ENCODE assay signal across 1 cellular context in the genomic region with DNA sequence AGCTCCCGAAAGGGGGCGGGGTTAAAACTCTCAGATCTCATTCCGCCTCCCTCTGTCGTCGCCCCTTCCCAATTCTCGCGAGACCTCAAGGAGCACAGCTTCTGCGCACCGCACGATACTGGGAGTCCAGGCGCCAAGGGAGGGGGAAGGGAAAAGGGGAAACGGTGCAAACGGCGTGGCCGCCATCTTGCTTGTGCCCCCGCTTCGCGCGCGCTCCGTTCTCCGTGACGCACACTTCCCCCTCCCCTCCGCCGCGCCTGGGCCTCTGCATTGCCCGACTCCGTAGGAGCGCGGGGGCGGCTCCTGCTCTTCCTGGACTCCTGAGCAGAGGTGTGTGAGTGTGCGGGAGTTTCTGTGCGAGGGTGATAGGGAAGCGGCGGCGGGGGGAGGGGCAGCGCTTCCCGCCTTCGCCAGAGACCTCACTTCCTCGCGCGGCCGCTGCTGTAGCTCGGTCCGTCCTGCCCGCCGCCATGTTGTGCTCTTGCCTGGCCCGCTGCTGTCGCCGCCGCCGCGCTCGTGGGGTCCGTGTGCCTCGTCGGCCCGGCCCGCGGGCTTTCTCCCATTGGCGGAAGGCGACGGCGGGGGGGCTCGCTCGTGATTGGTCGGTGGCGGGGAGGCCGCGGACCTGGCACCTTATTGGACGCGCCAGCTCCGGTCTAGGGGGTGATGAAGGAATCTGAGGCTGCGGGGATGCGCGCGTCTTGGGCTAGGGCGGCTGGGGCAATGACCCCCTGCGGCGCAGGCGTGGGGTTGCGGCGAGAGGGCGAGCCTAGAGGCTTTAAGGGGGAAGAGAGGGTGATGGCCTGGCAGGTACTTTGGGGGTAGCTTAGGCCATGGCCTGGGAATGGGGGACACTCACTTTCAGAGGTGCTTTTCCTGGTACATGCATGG.
TF ChIP-seq lines count a peak whose summit lies in the region.

A gene (plus strand): TSS at position 167 of the 891 bp plus-strand sequence. CDS start 47,140 bp downstream, outside the sequence.

TF ChIP-seq in GM12878, 131 proteins besides CTCF, POLR2A, EP300 and RAD21 (continued from another document):
- peak; percentile 21; the same call in 1 of the 2 replicates for TF ChIP-seq BCL11A (IDR thresholded peaks at IDR 0.05; ENCODE audit: low read depth, low read length)
- TF ChIP-seq SMAD1 (IDR thresholded peaks at IDR 0.05; ENCODE audit: low read depth, partially characterized antibody) = no peak
- no peak for TF ChIP-seq ZNF24 (IDR thresholded peaks at IDR 0.05)
- TF ChIP-seq ZNF217 (IDR thresholded peaks at IDR 0.05) = 0 out of 2 replicates have a peak, but pooled peaks have one; percentile 66
- TF ChIP-seq, protein P1, sequence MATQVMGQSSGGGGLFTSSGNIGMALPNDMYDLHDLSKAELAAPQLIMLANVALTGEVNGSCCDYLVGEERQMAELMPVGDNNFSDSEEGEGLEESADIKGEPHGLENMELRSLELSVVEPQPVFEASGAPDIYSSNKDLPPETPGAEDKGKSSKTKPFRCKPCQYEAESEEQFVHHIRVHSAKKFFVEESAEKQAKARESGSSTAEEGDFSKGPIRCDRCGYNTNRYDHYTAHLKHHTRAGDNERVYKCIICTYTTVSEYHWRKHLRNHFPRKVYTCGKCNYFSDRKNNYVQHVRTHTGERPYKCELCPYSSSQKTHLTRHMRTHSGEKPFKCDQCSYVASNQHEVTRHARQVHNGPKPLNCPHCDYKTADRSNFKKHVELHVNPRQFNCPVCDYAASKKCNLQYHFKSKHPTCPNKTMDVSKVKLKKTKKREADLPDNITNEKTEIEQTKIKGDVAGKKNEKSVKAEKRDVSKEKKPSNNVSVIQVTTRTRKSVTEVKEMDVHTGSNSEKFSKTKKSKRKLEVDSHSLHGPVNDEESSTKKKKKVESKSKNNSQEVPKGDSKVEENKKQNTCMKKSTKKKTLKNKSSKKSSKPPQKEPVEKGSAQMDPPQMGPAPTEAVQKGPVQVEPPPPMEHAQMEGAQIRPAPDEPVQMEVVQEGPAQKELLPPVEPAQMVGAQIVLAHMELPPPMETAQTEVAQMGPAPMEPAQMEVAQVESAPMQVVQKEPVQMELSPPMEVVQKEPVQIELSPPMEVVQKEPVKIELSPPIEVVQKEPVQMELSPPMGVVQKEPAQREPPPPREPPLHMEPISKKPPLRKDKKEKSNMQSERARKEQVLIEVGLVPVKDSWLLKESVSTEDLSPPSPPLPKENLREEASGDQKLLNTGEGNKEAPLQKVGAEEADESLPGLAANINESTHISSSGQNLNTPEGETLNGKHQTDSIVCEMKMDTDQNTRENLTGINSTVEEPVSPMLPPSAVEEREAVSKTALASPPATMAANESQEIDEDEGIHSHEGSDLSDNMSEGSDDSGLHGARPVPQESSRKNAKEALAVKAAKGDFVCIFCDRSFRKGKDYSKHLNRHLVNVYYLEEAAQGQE (IDR thresholded peaks at IDR 0.05; ENCODE audit: low read depth, low read length) = no peak
- peak; percentile 68 for TF ChIP-seq HDAC6 (IDR thresholded peaks at IDR 0.05; ENCODE audit: unreplicated experiment)
- TF ChIP-seq PAX8 (IDR thresholded peaks at IDR 0.05) = no peak
- TF ChIP-seq, protein P2, sequence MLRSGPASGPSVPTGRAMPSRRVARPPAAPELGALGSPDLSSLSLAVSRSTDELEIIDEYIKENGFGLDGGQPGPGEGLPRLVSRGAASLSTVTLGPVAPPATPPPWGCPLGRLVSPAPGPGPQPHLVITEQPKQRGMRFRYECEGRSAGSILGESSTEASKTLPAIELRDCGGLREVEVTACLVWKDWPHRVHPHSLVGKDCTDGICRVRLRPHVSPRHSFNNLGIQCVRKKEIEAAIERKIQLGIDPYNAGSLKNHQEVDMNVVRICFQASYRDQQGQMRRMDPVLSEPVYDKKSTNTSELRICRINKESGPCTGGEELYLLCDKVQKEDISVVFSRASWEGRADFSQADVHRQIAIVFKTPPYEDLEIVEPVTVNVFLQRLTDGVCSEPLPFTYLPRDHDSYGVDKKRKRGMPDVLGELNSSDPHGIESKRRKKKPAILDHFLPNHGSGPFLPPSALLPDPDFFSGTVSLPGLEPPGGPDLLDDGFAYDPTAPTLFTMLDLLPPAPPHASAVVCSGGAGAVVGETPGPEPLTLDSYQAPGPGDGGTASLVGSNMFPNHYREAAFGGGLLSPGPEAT (IDR thresholded peaks at IDR 0.05; ENCODE audit: low read depth) = peak; percentile 64
- no peak for TF ChIP-seq MYC (IDR thresholded peaks at IDR 0.05; ENCODE audit: insufficient read depth, insufficient read length, insufficient replicate concordance, low read length, severe bottlenecking)
- no peak for TF ChIP-seq HDAC2 (IDR thresholded peaks at IDR 0.05)
- TF ChIP-seq SRF (IDR thresholded peaks at IDR 0.05; ENCODE audit: low read depth in 2 of 2, low read length in 2 of 2) = no peak
- TF ChIP-seq DPF2 (IDR thresholded peaks at IDR 0.05) = peak; percentile 95
- peak; percentile 48; the same call in 1 of the 2 replicates for TF ChIP-seq SIN3A (IDR thresholded peaks at IDR 0.05; ENCODE audit: low read depth, low read length)
- TF ChIP-seq, protein P3, sequence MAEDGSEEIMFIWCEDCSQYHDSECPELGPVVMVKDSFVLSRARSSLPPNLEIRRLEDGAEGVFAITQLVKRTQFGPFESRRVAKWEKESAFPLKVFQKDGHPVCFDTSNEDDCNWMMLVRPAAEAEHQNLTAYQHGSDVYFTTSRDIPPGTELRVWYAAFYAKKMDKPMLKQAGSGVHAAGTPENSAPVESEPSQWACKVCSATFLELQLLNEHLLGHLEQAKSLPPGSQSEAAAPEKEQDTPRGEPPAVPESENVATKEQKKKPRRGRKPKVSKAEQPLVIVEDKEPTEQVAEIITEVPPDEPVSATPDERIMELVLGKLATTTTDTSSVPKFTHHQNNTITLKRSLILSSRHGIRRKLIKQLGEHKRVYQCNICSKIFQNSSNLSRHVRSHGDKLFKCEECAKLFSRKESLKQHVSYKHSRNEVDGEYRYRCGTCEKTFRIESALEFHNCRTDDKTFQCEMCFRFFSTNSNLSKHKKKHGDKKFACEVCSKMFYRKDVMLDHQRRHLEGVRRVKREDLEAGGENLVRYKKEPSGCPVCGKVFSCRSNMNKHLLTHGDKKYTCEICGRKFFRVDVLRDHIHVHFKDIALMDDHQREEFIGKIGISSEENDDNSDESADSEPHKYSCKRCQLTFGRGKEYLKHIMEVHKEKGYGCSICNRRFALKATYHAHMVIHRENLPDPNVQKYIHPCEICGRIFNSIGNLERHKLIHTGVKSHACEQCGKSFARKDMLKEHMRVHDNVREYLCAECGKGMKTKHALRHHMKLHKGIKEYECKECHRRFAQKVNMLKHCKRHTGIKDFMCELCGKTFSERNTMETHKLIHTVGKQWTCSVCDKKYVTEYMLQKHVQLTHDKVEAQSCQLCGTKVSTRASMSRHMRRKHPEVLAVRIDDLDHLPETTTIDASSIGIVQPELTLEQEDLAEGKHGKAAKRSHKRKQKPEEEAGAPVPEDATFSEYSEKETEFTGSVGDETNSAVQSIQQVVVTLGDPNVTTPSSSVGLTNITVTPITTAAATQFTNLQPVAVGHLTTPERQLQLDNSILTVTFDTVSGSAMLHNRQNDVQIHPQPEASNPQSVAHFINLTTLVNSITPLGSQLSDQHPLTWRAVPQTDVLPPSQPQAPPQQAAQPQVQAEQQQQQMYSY (CRISPR knock-in tag; IDR thresholded peaks at IDR 0.05) = no peak
- peak; percentile 68 for TF ChIP-seq POU2F2 (IDR thresholded peaks at IDR 0.05; ENCODE audit: borderline replicate concordance, low read depth, low read length)
- TF ChIP-seq NR2C2 (IDR thresholded peaks at IDR 0.05; ENCODE audit: borderline replicate concordance, control insufficient read depth, insufficient read length, low read depth) = no peak
